ENCODE assay signal across 21 cellular contexts in genomic region chr5:159571501-159572244, GRCh38.
DNase-seq lines count a peak whose midpoint lies in the region; ATAC-seq and TF ChIP-seq lines count a peak whose summit lies in the region.
"Had no signal": no experiment of that assay in that cellular context is flagged by ENCODE, and none has a peak within 500 bp of the region (broad histone marks: within the 10 kb centered on the region; RNA-seq: fewer than 3 reads in every experiment).

No MANE protein-coding gene starts in this region.

- DNase-seq in Caki2 (ENCODE audit: low read depth) (peak; percentile 20), LNCaP clone FGC (ENCODE audit: low read depth) (peak; percentile 14), PC-9 (peak; percentile 62 to 92), kidney tubule cell (ENCODE audit: low spot score) (peak; percentile 66), GM20000 (ENCODE audit: low spot score) (no peak), mesenteric fat pad (ENCODE audit: low spot score) (no peak)
- no peak for DNase-seq in effector memory CD8-positive, alpha-beta T cell
- DNase-seq: activated CD4-positive, alpha-beta T cell treated with anti-CD3 and anti-CD28 coated beads for 48 hours; activated effector memory CD4-positive, alpha-beta T cell treated with anti-CD3 and anti-CD28 coated beads, Interleukin-2, amount 50 U/mL, for 16 hours; central memory CD4-positive, alpha-beta T cell; esophagus squamous epithelium; mesenchymal stem cell; NCI-H187 treated with DMSO at 0.1 percent for 48 hours; NCI-H446 treated with DMSO at 0.1 percent for 48 hours; small intestine; stimulated activated CD4-positive, alpha-beta T cell treated with anti-CD3 and anti-CD28 coated beads, Interleukin-4, amount 100 ng/mL, for 24 hours; uterus had no signal

- intact Hi-C loops in PC-9 (cut with micrococcal nuclease; ENCODE audit: unreplicated experiment): no loop called here

- no peaks in the 10 kb centered on the region for H3K9me3 ChIP-seq in PC-9 (ENCODE audit: insufficient read depth, low read depth)
- H3K9me3 ChIP-seq: adrenal gland, esophagus squamous epithelium, uterus had no signal

- H3K27me3 ChIP-seq in PC-9 (ENCODE audit: insufficient read depth, low read depth): no peaks in the 10 kb centered on the region
- H3K27me3 ChIP-seq: adrenal gland, uterus had no signal

- H3F3A ChIP-seq in PC-9 (ENCODE audit: insufficient read depth, low read depth): peaks cover 24% of the 10 kb centered on the region

- ATAC-seq in GM21528 (IDR thresholded peaks at IDR 0.05; ENCODE audit: low FRiP score, unreplicated experiment): no peak
- no peak for ATAC-seq in effector memory CD8-positive, alpha-beta T cell (replicated peaks)

- H3K4me3 ChIP-seq in LNCaP clone FGC (ENCODE audit: low read depth, low read length) (no peak overlapping the region), PC-9 (no peak overlapping the region)
- H3K4me3 ChIP-seq: adrenal gland, esophagus squamous epithelium, SK-N-MC, uterus had no signal

- no peak overlapping the region for H3K27ac Mint-ChIP-seq in effector memory CD8-positive, alpha-beta T cell
- H3K27ac Mint-ChIP-seq: nephron had no signal

- H3K27ac ChIP-seq in PC-9: peak overlapping the region; percentile 35
- H3K27ac ChIP-seq: adrenal gland, esophagus squamous epithelium, SK-N-MC, uterus had no signal

- H2AFZ ChIP-seq in PC-9: no peak overlapping the region

- H3K9me2 ChIP-seq in PC-9 (ENCODE audit: insufficient read depth): no peaks in the 10 kb centered on the region

- H3K36me3 ChIP-seq in PC-9 (ENCODE audit: low read depth): no peaks in the 10 kb centered on the region
- H3K36me3 ChIP-seq: adrenal gland, esophagus squamous epithelium, uterus had no signal

- no peaks in the 10 kb centered on the region for H3K36me3 Mint-ChIP-seq in effector memory CD8-positive, alpha-beta T cell (ENCODE audit: insufficient read depth)

- H3K4me1 Mint-ChIP-seq in effector memory CD8-positive, alpha-beta T cell (ENCODE audit: low read depth in 2 of 2): no peaks in the 10 kb centered on the region
- H3K4me1 Mint-ChIP-seq: nephron had no signal

- TF ChIP-seq CTCF in LNCaP clone FGC (IDR thresholded peaks at IDR 0.05; ENCODE audit: control insufficient read depth, extremely low read depth, insufficient read depth) (no peak), PC-9 (conservative IDR thresholded peaks at IDR 0.05) (no peak), GM20000 (IDR thresholded peaks at IDR 0.05; ENCODE audit: extremely low read depth, missing control alignments) (no peak)

- peak overlapping the region; percentile 37 for H3K4me2 ChIP-seq in PC-9

- peaks cover 4 to 26% of the 10 kb centered on the region in 2 donors for H3K27me3 Mint-ChIP-seq in effector memory CD8-positive, alpha-beta T cell

- no peaks in the 10 kb centered on the region; the same call in 1 of the 2 replicates for H4K20me1 ChIP-seq in PC-9 (ENCODE audit: insufficient read depth)

- CTCF ChIA-PET in PC-9 (lab: Charles Lee): interaction anchor here (0.5 to 1.5 kb wide), 3 partner anchors 9 to 415 kb away, joined by 3 to 8 read pairs (median 6); no protein-coding TSS in a partner anchor

- no peaks in the 10 kb centered on the region for H3K9me3 Mint-ChIP-seq in effector memory CD8-positive, alpha-beta T cell
- H3K9me3 Mint-ChIP-seq: nephron had no signal

- POLR2A ChIA-PET in PC-9 (lab: Charles Lee; ENCODE audit: unreplicated experiment): no interaction called here

- no TSS peak for BruUV-seq in PC-9 (replicated peaks; lab: Mats Ljungman, UMichigan)

- peaks cover 29% of the 10 kb centered on the region for H3K4me1 ChIP-seq in PC-9 (replicated peaks; ENCODE audit: insufficient read depth)
- H3K4me1 ChIP-seq: adrenal gland, esophagus squamous epithelium, uterus had no signal

- no peak overlapping the region for H3K4me3 Mint-ChIP-seq in effector memory CD8-positive, alpha-beta T cell
- H3K4me3 Mint-ChIP-seq: nephron had no signal

- in situ Hi-C loops in Caki2 (cut with HindIII; ENCODE audit: low pct_unique_long_range_greater_than_20kb, low sequenced_read_pairs): no loop called here

- H3K79me2 ChIP-seq in PC-9 (ENCODE audit: low read depth): no peaks in the 10 kb centered on the region

Comparison
In these comparisons a context has a peak if more than half of its experiments do, and no peak if none do; other contexts are left out.
1. DNase-seq: peak in Caki2 (single experiment), LNCaP clone FGC (single experiment), PC-9 (2 of 2) and kidney tubule cell (single experiment); none in GM20000 (single experiment), mesenteric fat pad (single experiment) and effector memory CD8-positive, alpha-beta T cell (0 of 3).